1 cellular context compared by ENCODE assay signal in genomic region chr4:185213829-185214228, GRCh38.
TF ChIP-seq lines count a peak whose summit lies in the region.

No MANE protein-coding gene starts in this region.

TF ChIP-seq in HepG2, 621 proteins besides CTCF, POLR2A, EP300 and RAD21:
- TF ChIP-seq ETV6 (CRISPR knock-in tag; conservative IDR thresholded peaks at IDR 0.05) (no peak), IRF1 (CRISPR knock-in tag; IDR thresholded peaks at IDR 0.05; ENCODE audit: low read depth) (no peak), RELA (CRISPR knock-in tag; IDR thresholded peaks at IDR 0.05) (no peak), ZNF574 (CRISPR knock-in tag; IDR thresholded peaks at IDR 0.05) (no peak), ZNF331 (CRISPR knock-in tag; IDR thresholded peaks at IDR 0.05) (no peak), SMARCC2 (IDR thresholded peaks at IDR 0.05) (no peak), GPN1 (CRISPR knock-in tag; IDR thresholded peaks at IDR 0.05; ENCODE audit: borderline replicate concordance) (no peak), HMG20A (CRISPR knock-in tag; IDR thresholded peaks at IDR 0.05; ENCODE audit: borderline replicate concordance) (no peak), ZNF781 (CRISPR knock-in tag; IDR thresholded peaks at IDR 0.05; ENCODE audit: borderline replicate concordance, not compliant biosample characterization) (no peak), SIX1 (CRISPR knock-in tag; IDR thresholded peaks at IDR 0.05; ENCODE audit: borderline replicate concordance) (no peak), U2AF1 (optimal IDR thresholded peaks at IDR 0.05; ENCODE audit: low read depth, low read length) (no peak), TAF1 (CRISPR knock-in tag; IDR thresholded peaks at IDR 0.05) (no peak), BRD4 (CRISPR knock-in tag; IDR thresholded peaks at IDR 0.05) (no peak), ZNF652 (CRISPR knock-in tag; IDR thresholded peaks at IDR 0.05; ENCODE audit: borderline replicate concordance, low read depth) (no peak), SYNCRIP (IDR thresholded peaks at IDR 0.05; ENCODE audit: insufficient read depth, low read depth, low read length) (no peak), SNAPC2 (CRISPR knock-in tag; IDR thresholded peaks at IDR 0.05) (no peak)
- TF ChIP-seq, protein P1, sequence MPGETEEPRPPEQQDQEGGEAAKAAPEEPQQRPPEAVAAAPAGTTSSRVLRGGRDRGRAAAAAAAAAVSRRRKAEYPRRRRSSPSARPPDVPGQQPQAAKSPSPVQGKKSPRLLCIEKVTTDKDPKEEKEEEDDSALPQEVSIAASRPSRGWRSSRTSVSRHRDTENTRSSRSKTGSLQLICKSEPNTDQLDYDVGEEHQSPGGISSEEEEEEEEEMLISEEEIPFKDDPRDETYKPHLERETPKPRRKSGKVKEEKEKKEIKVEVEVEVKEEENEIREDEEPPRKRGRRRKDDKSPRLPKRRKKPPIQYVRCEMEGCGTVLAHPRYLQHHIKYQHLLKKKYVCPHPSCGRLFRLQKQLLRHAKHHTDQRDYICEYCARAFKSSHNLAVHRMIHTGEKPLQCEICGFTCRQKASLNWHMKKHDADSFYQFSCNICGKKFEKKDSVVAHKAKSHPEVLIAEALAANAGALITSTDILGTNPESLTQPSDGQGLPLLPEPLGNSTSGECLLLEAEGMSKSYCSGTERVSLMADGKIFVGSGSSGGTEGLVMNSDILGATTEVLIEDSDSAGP (CRISPR knock-in tag; IDR thresholded peaks at IDR 0.05; ENCODE audit: borderline replicate concordance) = no peak
- TF ChIP-seq, protein P2, sequence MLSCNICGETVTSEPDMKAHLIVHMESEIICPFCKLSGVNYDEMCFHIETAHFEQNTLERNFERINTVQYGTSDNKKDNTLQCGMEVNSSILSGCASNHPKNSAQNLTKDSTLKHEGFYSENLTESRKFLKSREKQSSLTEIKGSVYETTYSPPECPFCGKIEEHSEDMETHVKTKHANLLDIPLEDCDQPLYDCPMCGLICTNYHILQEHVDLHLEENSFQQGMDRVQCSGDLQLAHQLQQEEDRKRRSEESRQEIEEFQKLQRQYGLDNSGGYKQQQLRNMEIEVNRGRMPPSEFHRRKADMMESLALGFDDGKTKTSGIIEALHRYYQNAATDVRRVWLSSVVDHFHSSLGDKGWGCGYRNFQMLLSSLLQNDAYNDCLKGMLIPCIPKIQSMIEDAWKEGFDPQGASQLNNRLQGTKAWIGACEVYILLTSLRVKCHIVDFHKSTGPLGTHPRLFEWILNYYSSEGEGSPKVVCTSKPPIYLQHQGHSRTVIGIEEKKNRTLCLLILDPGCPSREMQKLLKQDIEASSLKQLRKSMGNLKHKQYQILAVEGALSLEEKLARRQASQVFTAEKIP (CRISPR knock-in tag; IDR thresholded peaks at IDR 0.05; ENCODE audit: borderline replicate concordance) = no peak
- TF ChIP-seq, protein P3, sequence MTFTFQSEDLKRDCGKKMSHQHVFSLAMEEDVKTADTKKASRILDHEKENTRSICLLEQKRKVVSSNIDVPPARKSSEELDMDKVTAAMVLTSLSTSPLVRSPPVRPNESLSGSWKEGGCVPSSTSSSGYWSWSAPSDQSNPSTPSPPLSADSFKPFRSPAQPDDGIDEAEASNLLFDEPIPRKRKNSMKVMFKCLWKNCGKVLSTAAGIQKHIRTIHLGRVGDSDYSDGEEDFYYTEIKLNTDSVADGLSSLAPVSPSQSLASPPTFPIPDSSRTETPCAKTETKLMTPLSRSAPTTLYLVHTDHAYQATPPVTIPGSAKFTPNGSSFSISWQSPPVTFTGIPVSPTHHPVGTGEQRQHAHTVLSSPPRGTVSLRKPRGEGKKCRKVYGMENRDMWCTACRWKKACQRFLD (CRISPR knock-in tag; IDR thresholded peaks at IDR 0.05; ENCODE audit: borderline replicate concordance) = no peak
